13 cellular contexts compared by ENCODE assay signal in genomic region chrX:7223271-7223670, GRCh38.
"Had no signal": no experiment of that assay in that cellular context is flagged by ENCODE, and none has a peak within 500 bp of the region (broad histone marks: within the 10 kb centered on the region; RNA-seq: fewer than 3 reads in every experiment).

No MANE protein-coding gene starts in this region.

- H3K27me3 Mint-ChIP-seq: activated T-helper 17 cell treated with anti-CD3 and anti-CD28 coated beads, Interleukin-2, amount 50 U/mL, for 72 hours; stimulated activated naive B cell treated with anti-CD40 and anti-IgM and Interleukin-4, amounts not matched to agents 10 μg/mL and 1 μg/mL and 100 μg/mL, for 72 hours had no signal

- H3K27ac ChIP-seq: cardiac muscle cell, dorsolateral prefrontal cortex, lower lobe of right lung, tibial artery had no signal

- H3K4me3 Mint-ChIP-seq: activated naive CD4-positive, alpha-beta T cell treated with anti-CD3 and anti-CD28 coated beads for 36 hours; activated T-helper 17 cell treated with anti-CD3 and anti-CD28 coated beads, Interleukin-2, amount 50 U/mL, for 72 hours; nephron progenitor cell; stimulated activated naive B cell treated with anti-CD40 and anti-IgM and Interleukin-4, amounts not matched to agents 10 μg/mL and 1 μg/mL and 100 μg/mL, for 72 hours had no signal

- H3K4me1 Mint-ChIP-seq: activated T-helper 17 cell treated with anti-CD3 and anti-CD28 coated beads, Interleukin-2, amount 50 U/mL, for 72 hours; nephron progenitor cell had no signal

- H3K9me3 Mint-ChIP-seq: activated naive CD4-positive, alpha-beta T cell treated with anti-CD3 and anti-CD28 coated beads for 36 hours; activated T-helper 17 cell treated with anti-CD3 and anti-CD28 coated beads, Interleukin-2, amount 50 U/mL, for 72 hours; nephron progenitor cell; stimulated activated naive B cell treated with anti-CD40 and anti-IgM and Interleukin-4, amounts not matched to agents 10 μg/mL and 1 μg/mL and 100 μg/mL, for 72 hours had no signal

- H3K9me3 ChIP-seq: lower lobe of right lung, tibial artery had no signal

- H3K36me3 ChIP-seq: cardiac muscle cell, lower lobe of right lung, tibial artery had no signal

- H3K4me3 ChIP-seq: cardiac muscle cell, dorsolateral prefrontal cortex, lower lobe of right lung, tibial artery had no signal

- H3K4me1 ChIP-seq: lower lobe of right lung, tibial artery had no signal

- H3K27ac Mint-ChIP-seq: activated naive CD4-positive, alpha-beta T cell treated with anti-CD3 and anti-CD28 coated beads for 36 hours; activated T-helper 17 cell treated with anti-CD3 and anti-CD28 coated beads, Interleukin-2, amount 50 U/mL, for 72 hours; nephron progenitor cell; stimulated activated naive B cell treated with anti-CD40 and anti-IgM and Interleukin-4, amounts not matched to agents 10 μg/mL and 1 μg/mL and 100 μg/mL, for 72 hours had no signal

- DNase-seq: activated CD4-positive, alpha-beta T cell treated with anti-CD3 and anti-CD28 coated beads, Interleukin-2, amount 50 U/mL, for 4 hours; activated naive CD4-positive, alpha-beta T cell treated with anti-CD3 and anti-CD28 coated beads for 36 hours; dorsolateral prefrontal cortex; left colon; lower lobe of right lung; nephron progenitor cell; occipital lobe; stimulated activated CD4-positive, alpha-beta T cell treated with anti-CD3 and anti-CD28 coated beads, Interleukin-2, amount 100 ng/mL, for 48 hours; stimulated activated naive B cell treated with anti-CD40 and anti-IgM and Interleukin-4, amounts not matched to agents 10 μg/mL and 1 μg/mL and 100 μg/mL, for 72 hours; tibial artery had no signal

- ATAC-seq: activated CD4-positive, CD25-positive, alpha-beta regulatory T cell treated with anti-CD3 and anti-CD28 coated beads, Interleukin-2, amount 50 U/mL, for 24 hours; activated T-helper 17 cell treated with anti-CD3 and anti-CD28 coated beads, Interleukin-2, amount 50 U/mL, for 72 hours; left colon; lower lobe of right lung; stimulated activated naive B cell treated with anti-CD40 and anti-IgM and Interleukin-4, amounts not matched to agents 10 μg/mL and 1 μg/mL and 100 μg/mL, for 72 hours had no signal
